In genomic region chrX:316351-317325, GRCh38 we compare ENCODE assay signal across 12 cellular contexts. TPM values are rescaled to one million over a fixed set of nuclear protein-coding genes. Genes with fewer than 3 reads are reported as not detected.
DNase-seq lines count a peak whose midpoint lies in the region; ATAC-seq and TF ChIP-seq lines count a peak whose summit lies in the region.
"Had no signal": no experiment of that assay in that cellular context is flagged by ENCODE, and none has a peak within 500 bp of the region (broad histone marks: within the 10 kb centered on the region; RNA-seq: fewer than 3 reads in every experiment).

No MANE protein-coding gene starts in this region.

- H3K36me3 ChIP-seq in cardiac muscle cell (peaks cover 10% of the 10 kb centered on the region), heart right ventricle (peaks cover 0 to 45% (median 24%) of the 10 kb centered on the region in 9 donors), transverse colon (peaks cover 0 to 21% (median 4%) of the 10 kb centered on the region in 4 donors)

- TF ChIP-seq CTCF in cardiac muscle cell (IDR thresholded peaks at IDR 0.05; ENCODE audit: low read depth, low read length) (no peak), heart right ventricle (IDR thresholded peaks at IDR 0.05) (no peak), transverse colon (IDR thresholded peaks at IDR 0.05) (no peak)

- no peak for TF ChIP-seq POLR2A in transverse colon (IDR thresholded peaks at IDR 0.05)

- in situ Hi-C loops in transverse colon (cut with MboI; ENCODE audit: low pct_ligation_motif_present in 1 of 4, low pct_unique_long_range_greater_than_20kb in 1 of 4, low sequenced_read_pairs in 3 of 4), result no loop called here

- no peaks in the 10 kb centered on the region for H3K27me3 ChIP-seq in cardiac muscle cell
- H3K27me3 ChIP-seq in heart right ventricle, result no peaks in the 10 kb centered on the region
- H3K27me3 ChIP-seq in transverse colon, result no peaks in the 10 kb centered on the region
- H3K27me3 ChIP-seq: foreskin keratinocyte had no signal

- H3K4me1 Mint-ChIP-seq in activated naive CD8-positive, alpha-beta T cell (ENCODE audit: low read depth), result peaks cover 12% of the 10 kb centered on the region
- peaks cover 12% of the 10 kb centered on the region for H3K4me1 Mint-ChIP-seq in memory B cell

- H3K4me1 ChIP-seq in cardiac muscle cell (ENCODE audit: low read depth) (peaks cover 6% of the 10 kb centered on the region), heart right ventricle (peaks cover 9 to 28% (median 16%) of the 10 kb centered on the region in 9 donors), transverse colon (peaks cover 9 to 20% (median 18%) of the 10 kb centered on the region in 4 donors)
- H3K4me1 ChIP-seq: foreskin keratinocyte had no signal

- H3K27ac ChIP-seq in cardiac muscle cell (peak overlapping the region; percentile 1), heart right ventricle (no peak overlapping the region), transverse colon (peak overlapping the region in 2 of 4 donors; percentile 99 to 100)
- H3K27ac ChIP-seq: foreskin keratinocyte had no signal

- H3K4me3 ChIP-seq in cardiac muscle cell (no peak overlapping the region), heart right ventricle (no peak overlapping the region), transverse colon (no peak overlapping the region)

- no peak overlapping the region for H3K27ac Mint-ChIP-seq in activated naive CD8-positive, alpha-beta T cell
- H3K27ac Mint-ChIP-seq in memory B cell, result no peak overlapping the region

- peak overlapping the region; percentile 51 for H3K4me3 Mint-ChIP-seq in activated naive CD8-positive, alpha-beta T cell
- peak overlapping the region; percentile 32 for H3K4me3 Mint-ChIP-seq in memory B cell

- ATAC-seq in heart right ventricle (no peak), memory B cell (ENCODE audit: low read depth) (no peak), GM21576 (IDR thresholded peaks at IDR 0.05; ENCODE audit: unreplicated experiment) (no peak)

- peaks cover 4% of the 10 kb centered on the region for H3K36me3 Mint-ChIP-seq in activated naive CD8-positive, alpha-beta T cell
- peaks cover 20% of the 10 kb centered on the region for H3K36me3 Mint-ChIP-seq in memory B cell

- intact Hi-C loops in heart right ventricle (cut with DNase I), result loop anchor here in 1 of 10 donors (5.0 kb wide), 1 partner anchor 39 kb away; no protein-coding TSS in a partner anchor
- intact Hi-C loops in transverse colon (cut with DNase I; ENCODE audit: low total_unique reads), result no loop called here

- no peak for TF ChIP-seq EP300 in transverse colon (IDR thresholded peaks at IDR 0.05; ENCODE audit: low read depth)

- H3K27me3 Mint-ChIP-seq in activated naive CD8-positive, alpha-beta T cell, result no peaks in the 10 kb centered on the region
- H3K27me3 Mint-ChIP-seq in memory B cell, result no peaks in the 10 kb centered on the region

- no peak for DNase-seq in cardiac muscle cell (ENCODE audit: low read depth in 1 of 2, low spot score in 1 of 2)
- no peak for DNase-seq in heart right ventricle
- DNase-seq in memory B cell (ENCODE audit: low spot score in 2 of 2), result no peak
- DNase-seq in transverse colon, result peak; percentile 19
- DNase-seq in iPS-NIHi11 (ENCODE audit: low spot score), result no peak
- DNase-seq in NOMO-1 treated with DMSO at 0.1 percent for 48 hours (lab: John Stamatoyannopoulos, UW; ENCODE audit: unreplicated experiment), result no peak
- DNase-seq: COR-L47, foreskin keratinocyte, IMR-90, SHP77 had no signal

- no peaks in the 10 kb centered on the region for H3K9me3 ChIP-seq in cardiac muscle cell (ENCODE audit: low read depth)
- H3K9me3 ChIP-seq in heart right ventricle, result no peaks in the 10 kb centered on the region
- H3K9me3 ChIP-seq in transverse colon, result no peaks in the 10 kb centered on the region

- no peaks in the 10 kb centered on the region for H3K9me3 Mint-ChIP-seq in activated naive CD8-positive, alpha-beta T cell (ENCODE audit: low read depth)
- peaks cover 2% of the 10 kb centered on the region for H3K9me3 Mint-ChIP-seq in memory B cell

- WGBS in heart right ventricle, 2 donors, result 89 to 96% methylated on average over 50 of the region's 50 CpGs
- 92 to 100% methylated on average over 11 to 50 of the region's 50 CpGs for WGBS in transverse colon (ENCODE audit: low coverage in 1 of 2), 2 donors

RNA-seq across cellular contexts. Expression of gene GTPBP6, which starts 2.0 kb away (rescaled TPM):
- total RNA-seq in cardiac muscle cell (54.5 and 60.9 TPM in 2 replicates), heart right ventricle (10 to 100 TPM; 29.8 to 55.4 (median 46.3) TPM), transverse colon (10 to 100 TPM; 30.6 to 60.2 (median 36.0) TPM)
- polyA plus RNA-seq in cardiac muscle cell (59.2 and 79.2 TPM in 2 replicates), heart right ventricle (100 to 1,000 TPM in 1 of 2 donors, 10 to 100 TPM in 1; 44.0 to 103 TPM)

RNA-seq across cellular contexts. Expression of gene PLCXD1, which starts 35.5 kb away (rescaled TPM):
- total RNA-seq in cardiac muscle cell, result 43.4 and 50.4 TPM in 2 replicates
- polyA plus RNA-seq in cardiac muscle cell, result 16.6 and 20.6 TPM in 2 replicates
- 1 to 10 TPM; 1.9 to 6.5 (median 2.7) TPM for total RNA-seq in heart right ventricle
- polyA plus RNA-seq in heart right ventricle, result 10 to 100 TPM in 1 of 2 donors, 1 to 10 TPM in 1; 3.0 to 19.9 TPM
- 10 to 100 TPM in 3 of 4 donors, 1 to 10 TPM in 1; 3.8 to 21.3 (median 13.8) TPM for total RNA-seq in transverse colon
